21 cellular contexts compared by ENCODE assay signal in the genomic region with DNA sequence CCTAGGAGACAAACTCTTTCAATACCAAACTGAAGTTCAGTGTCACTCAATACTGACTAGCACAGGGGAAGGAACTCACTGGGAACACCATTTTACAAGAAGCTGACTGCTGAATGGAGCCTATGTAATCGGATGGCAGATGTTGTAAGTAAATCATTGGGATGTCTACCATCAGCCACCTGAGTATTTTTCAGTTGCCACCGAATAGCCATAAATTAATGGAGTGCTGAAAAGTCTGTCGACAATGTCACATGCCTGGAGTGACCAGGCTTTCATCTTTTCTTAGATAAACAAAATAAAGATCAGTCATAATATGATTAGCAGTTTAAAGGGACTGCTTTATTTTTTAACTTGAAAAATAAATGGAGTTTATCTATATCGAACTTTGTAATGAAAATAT.
DNase-seq lines count a peak whose midpoint lies in the region; ATAC-seq and TF ChIP-seq lines count a peak whose summit lies in the region.
"Had no signal": no experiment of that assay in that cellular context is flagged by ENCODE, and none has a peak within 500 bp of the region (broad histone marks: within the 10 kb centered on the region; RNA-seq: fewer than 3 reads in every experiment).

No MANE protein-coding gene starts in this region.

- peak; percentile 46 for DNase-seq in DMS 273 (lab: John Stamatoyannopoulos, UW; ENCODE audit: unreplicated experiment)
- DNase-seq in HEK293T (ENCODE audit: extremely low spot score): peak; percentile 35
- DNase-seq in NCI-H82 (lab: John Stamatoyannopoulos, UW): peak; percentile 53
- peak; percentile 66 for DNase-seq in SW480 (ENCODE audit: low spot score)
- no peak for DNase-seq in activated CD4-positive, CD25-positive, alpha-beta regulatory T cell treated with anti-CD3 and anti-CD28 coated beads, Interleukin-2, amount 50 U/mL, for 72 hours
- DNase-seq in MV-4-11 (lab: John Stamatoyannopoulos, UW): no peak
- DNase-seq in right lobe of liver: no peak
- no peak for DNase-seq in DMS79 treated with DMSO at 0.1 percent for 48 hours (lab: John Stamatoyannopoulos, UW)
- DNase-seq: Calu3; CD8-positive, alpha-beta T cell; DMS79; IMR-90; Kasumi-1; MG63; NCI-H1092 treated with DMSO at 0.1 percent for 48 hours; NCI-H187; NCI-H2107; NCI-H748 treated with DMSO at 0.1 percent for 48 hours; Right ventricle myocardium superior; T-helper 2 cell had no signal

- POLR2A ChIA-PET in HEK293T (lab: Yijun Ruan, JAX): no interaction called here

- H3K27me3 ChIP-seq in right lobe of liver: no peaks in the 10 kb centered on the region
- H3K27me3 ChIP-seq: BLaER1 treated with 17β-estradiol and CSF1 and Interleukin-3, amounts not matched to agents 10 nM and 100 nM; MG63 had no signal

- no peak for ATAC-seq in right lobe of liver
- ATAC-seq: CD8-positive, alpha-beta T cell had no signal

- H3K36me3 ChIP-seq in right lobe of liver: no peaks in the 10 kb centered on the region
- H3K36me3 ChIP-seq: BLaER1 treated with 17β-estradiol and CSF1 and Interleukin-3, amounts not matched to agents 10 nM and 100 nM; MG63 had no signal

- CTCF ChIA-PET in HEK293T (lab: Yijun Ruan, JAX): no interaction called here

- WGBS in right lobe of liver (ENCODE audit: insufficient coverage, low coverage, low lambda C conversion rate, missing lambda C conversion rate): 28% methylated on average over 4 of the region's 4 CpGs

- H3K4me1 ChIP-seq in right lobe of liver: no peaks in the 10 kb centered on the region

- intact Hi-C loops in right lobe of liver (cut with DNase I): no loop called here

- no peak for TF ChIP-seq CTCF in right lobe of liver (IDR thresholded peaks at IDR 0.05)

- no peaks in the 10 kb centered on the region for H3K9me3 ChIP-seq in right lobe of liver
- H3K9me3 ChIP-seq: BLaER1 treated with 17β-estradiol and CSF1 and Interleukin-3, amounts not matched to agents 10 nM and 100 nM; MG63 had no signal

- H3K27ac ChIP-seq in right lobe of liver: no peak overlapping the region
- H3K27ac ChIP-seq: BLaER1 treated with 17β-estradiol and CSF1 and Interleukin-3, amounts not matched to agents 10 nM and 100 nM had no signal

- no peak overlapping the region for H3K4me3 ChIP-seq in right lobe of liver
- H3K4me3 ChIP-seq: BLaER1 treated with 17β-estradiol and CSF1 and Interleukin-3, amounts not matched to agents 10 nM and 100 nM; MG63 had no signal

- TF ChIP-seq POLR2A in right lobe of liver (IDR thresholded peaks at IDR 0.05): no peak

TF ChIP-seq in HEK293T, 16 proteins besides CTCF, POLR2A, EP300 and RAD21:
- no peak for TF ChIP-seq L3MBTL2 (conservative IDR thresholded peaks at IDR 0.05)
- TF ChIP-seq, protein P1, sequence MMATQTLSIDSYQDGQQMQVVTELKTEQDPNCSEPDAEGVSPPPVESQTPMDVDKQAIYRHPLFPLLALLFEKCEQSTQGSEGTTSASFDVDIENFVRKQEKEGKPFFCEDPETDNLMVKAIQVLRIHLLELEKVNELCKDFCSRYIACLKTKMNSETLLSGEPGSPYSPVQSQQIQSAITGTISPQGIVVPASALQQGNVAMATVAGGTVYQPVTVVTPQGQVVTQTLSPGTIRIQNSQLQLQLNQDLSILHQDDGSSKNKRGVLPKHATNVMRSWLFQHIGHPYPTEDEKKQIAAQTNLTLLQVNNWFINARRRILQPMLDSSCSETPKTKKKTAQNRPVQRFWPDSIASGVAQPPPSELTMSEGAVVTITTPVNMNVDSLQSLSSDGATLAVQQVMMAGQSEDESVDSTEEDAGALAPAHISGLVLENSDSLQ (IDR thresholded peaks at IDR 0.05): peak; percentile 96
- peak; percentile 90 for TF ChIP-seq CTBP1 (IDR thresholded peaks at IDR 0.05; ENCODE audit: borderline replicate concordance)
- TF ChIP-seq TARDBP (IDR thresholded peaks at IDR 0.05): 0 out of 2 replicates have a peak, but pooled peaks have one; percentile 26
- TF ChIP-seq LEF1 (IDR thresholded peaks at IDR 0.05; ENCODE audit: borderline replicate concordance): peak; percentile 100

Comparison
In these comparisons a context has a peak if more than half of its experiments do, and no peak if none do; other contexts are left out.
1. DNase-seq: peak in DMS 273 (single experiment), HEK293T (single experiment), NCI-H82 (single experiment) and SW480 (single experiment); none in activated CD4-positive, CD25-positive, alpha-beta regulatory T cell treated with anti-CD3 and anti-CD28 coated beads, Interleukin-2, amount 50 U/mL, for 72 hours (single experiment), MV-4-11 (single experiment), right lobe of liver (0 of 3) and DMS79 treated with DMSO at 0.1 percent for 48 hours (single experiment).